16 cellular contexts compared by ENCODE assay signal in genomic region chr2:205060269-205060668, GRCh38.
DNase-seq lines count a peak whose midpoint lies in the region; ATAC-seq, FAIRE-seq and TF ChIP-seq lines count a peak whose summit lies in the region.
"Had no signal": no experiment of that assay in that cellular context is flagged by ENCODE, and none has a peak within 500 bp of the region (broad histone marks: within the 10 kb centered on the region; RNA-seq: fewer than 3 reads in every experiment).

No MANE protein-coding gene starts in this region.

- DNase-seq in Caki2 (ENCODE audit: low read depth) (peak; percentile 31), RCC 7860 (ENCODE audit: low spot score) (peak; percentile 35), osteoblast (ENCODE audit: insufficient read length, low spot score, missing footprints) (peak; percentile 55), adrenal gland (no peak), NCI-H1105 treated with DMSO at 0.1 percent for 48 hours (lab: John Stamatoyannopoulos, UW) (no peak), NCI-H446 (lab: John Stamatoyannopoulos, UW) (no peak)
- no peak for DNase-seq in activated T-cell treated with anti-CD3 and anti-CD28 coated beads, Interleukin-2, amount 50 U/mL, for 1 hour
- DNase-seq: activated naive CD4-positive, alpha-beta T cell treated with anti-CD3 and anti-CD28 coated beads, Interleukin-2, amount 50 U/mL, for 16 hours; CD4-positive, alpha-beta T cell; cortex of kidney; NCI-H526; RPMI8226; stimulated activated CD4-positive, alpha-beta T cell treated with anti-CD3 and anti-CD28 coated beads, Interleukin-4, amount 100 ng/mL, for 24 hours; stimulated activated naive CD4-positive, alpha-beta T cell treated with Interleukin-2 at 50 U/mL for 16 hours; T-helper 9 cell had no signal

- in situ Hi-C loops in Caki2 (cut with HindIII; ENCODE audit: low pct_unique_long_range_greater_than_20kb, low sequenced_read_pairs), result no loop called here

- H3K4me3 ChIP-seq in osteoblast (ENCODE audit: insufficient read depth, low read length) (no peak overlapping the region), adrenal gland (no peak overlapping the region)

- H3K36me3 ChIP-seq in osteoblast (ENCODE audit: insufficient read depth, low read length), result no peaks in the 10 kb centered on the region
- no peaks in the 10 kb centered on the region for H3K36me3 ChIP-seq in adrenal gland (replicated peaks in 1 of 2)

- H3K27ac ChIP-seq in osteoblast (ENCODE audit: low read depth, low read length) (peak overlapping the region; percentile 9), adrenal gland (no peak overlapping the region)

- H3K4me1 ChIP-seq in osteoblast (ENCODE audit: insufficient read depth, low read length), result peaks cover 3% of the 10 kb centered on the region
- peaks cover 0 to 10% of the 10 kb centered on the region in 2 donors for H3K4me1 ChIP-seq in adrenal gland (replicated peaks in 1 of 2)

- no peaks in the 10 kb centered on the region for H4K20me1 ChIP-seq in osteoblast (ENCODE audit: insufficient read depth, low read length)

- no peak for TF ChIP-seq POLR2A in adrenal gland (IDR thresholded peaks at IDR 0.05)

- no peaks in the 10 kb centered on the region for H3K27me3 ChIP-seq in osteoblast (ENCODE audit: insufficient read depth, low read length)
- no peaks in the 10 kb centered on the region for H3K27me3 ChIP-seq in adrenal gland

- FAIRE-seq in RCC 7860 (lab: Jason Lieb, UNC), result no peak

- H3K79me2 ChIP-seq in osteoblast (ENCODE audit: insufficient read depth, low read length), result no peaks in the 10 kb centered on the region

- no peak overlapping the region for H3K4me2 ChIP-seq in osteoblast (ENCODE audit: insufficient read depth, low read length)

- ATAC-seq in esophagus mucosa, result peak; percentile 79

- TF ChIP-seq CTCF in osteoblast (IDR thresholded peaks at IDR 0.05; ENCODE audit: extremely low read depth, low read depth, low read length) (no peak), adrenal gland (IDR thresholded peaks at IDR 0.05) (no peak)

- intact Hi-C loops in adrenal gland (cut with DNase I), result no loop called here

- H2AFZ ChIP-seq in osteoblast (ENCODE audit: low read length), result no peak overlapping the region

- WGBS in adrenal gland, 4 donors, result 80 to 85% (median 82%) methylated on average over 2 of the region's 2 CpGs

- H3K9me3 ChIP-seq in osteoblast (ENCODE audit: low read depth, low read length), result no peaks in the 10 kb centered on the region
- H3K9me3 ChIP-seq in adrenal gland (replicated peaks in 1 of 3), result no peaks in the 10 kb centered on the region

Comparison
In these comparisons a context has a peak if more than half of its experiments do, and no peak if none do; other contexts are left out.
1. DNase-seq: peak in Caki2 (single experiment), RCC 7860 (single experiment) and osteoblast (single experiment); none in adrenal gland (0 of 7), NCI-H1105 treated with DMSO at 0.1 percent for 48 hours (single experiment), NCI-H446 (0 of 2) and activated T-cell treated with anti-CD3 and anti-CD28 coated beads, Interleukin-2, amount 50 U/mL, for 1 hour (single experiment).